26 cellular contexts compared by ENCODE assay signal in the genomic region with DNA sequence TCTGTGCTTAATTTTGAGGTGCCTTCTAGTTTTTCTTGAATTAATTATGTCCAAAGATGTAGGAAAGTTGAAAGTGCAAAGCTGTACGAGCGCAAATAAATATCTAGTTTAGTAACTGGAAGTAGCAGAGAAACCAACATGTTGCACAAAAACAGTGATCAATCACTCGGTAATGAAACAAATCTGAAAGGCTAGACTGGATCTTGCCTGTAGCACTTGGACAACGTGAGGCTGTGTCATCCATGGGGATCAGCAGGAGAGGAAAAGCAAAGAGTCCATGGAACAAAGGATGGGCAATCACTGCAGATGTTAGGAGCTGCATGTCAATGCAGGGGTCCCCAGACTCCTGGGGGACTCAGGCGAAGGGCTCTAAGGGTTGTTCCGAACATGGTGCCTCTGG.
A peak's percentile ranks its signal among the peaks of the same experiment; 100 is the strongest.
DNase-seq lines count a peak whose midpoint lies in the region; ATAC-seq and TF ChIP-seq lines count a peak whose summit lies in the region.
"Had no signal": no experiment of that assay in that cellular context is flagged by ENCODE, and none has a peak within 500 bp of the region (broad histone marks: within the 10 kb centered on the region; RNA-seq: fewer than 3 reads in every experiment).

No MANE protein-coding gene starts in this region.

- no peak overlapping the region for H3K9ac ChIP-seq in subcutaneous abdominal adipose tissue (ENCODE audit: low read length in 5 of 5)
- H3K9ac ChIP-seq: KMS-11 had no signal

- H3K4me1 Mint-ChIP-seq in activated CD8-positive, alpha-beta T cell treated with anti-CD3 and anti-CD28 coated beads, Interleukin-2, amount 10 ng/mL, durations not matched to agents 7 days and 5 days (ENCODE audit: low read depth) = no peaks in the 10 kb centered on the region
- no peaks in the 10 kb centered on the region for H3K4me1 Mint-ChIP-seq in activated CD8-positive, alpha-beta T cell treated with anti-CD3 and anti-CD28 coated beads for 36 hours (ENCODE audit: low read depth)
- no peaks in the 10 kb centered on the region for H3K4me1 Mint-ChIP-seq in endothelial cell (ENCODE audit: unreplicated experiment)
- H3K4me1 Mint-ChIP-seq: activated T-helper 17 cell treated with anti-CD3 and anti-CD28 coated beads, Interleukin-2, amount 50 U/mL, for 72 hours had no signal

- peaks cover 0 to 3% of the 10 kb centered on the region in 2 donors for H3K4me1 ChIP-seq in breast epithelium
- peaks cover 16% of the 10 kb centered on the region for H3K4me1 ChIP-seq in lower lobe of right lung
- H3K4me1 ChIP-seq in subcutaneous abdominal adipose tissue (ENCODE audit: control insufficient read depth in 5 of 5, insufficient read depth in 5 of 5, low read length in 5 of 5) = peaks cover 3 to 57% (median 33%) of the 10 kb centered on the region in 5 donors
- H3K4me1 ChIP-seq: pancreas had no signal

- no peaks in the 10 kb centered on the region for H3K36me3 ChIP-seq in breast epithelium
- no peaks in the 10 kb centered on the region for H3K36me3 ChIP-seq in lower lobe of right lung
- no peaks in the 10 kb centered on the region for H3K36me3 ChIP-seq in subcutaneous abdominal adipose tissue (ENCODE audit: control insufficient read depth in 5 of 5, insufficient read depth in 5 of 5, low read length in 5 of 5)
- H3K36me3 ChIP-seq: pancreas, upper lobe of left lung had no signal

- no peaks in the 10 kb centered on the region for H3K36me3 Mint-ChIP-seq in activated CD8-positive, alpha-beta T cell treated with anti-CD3 and anti-CD28 coated beads, Interleukin-2, amount 10 ng/mL, durations not matched to agents 7 days and 5 days (ENCODE audit: low read depth)
- no peaks in the 10 kb centered on the region for H3K36me3 Mint-ChIP-seq in activated CD8-positive, alpha-beta T cell treated with anti-CD3 and anti-CD28 coated beads for 36 hours (ENCODE audit: low read depth)
- no peaks in the 10 kb centered on the region for H3K36me3 Mint-ChIP-seq in endothelial cell (ENCODE audit: low read depth, unreplicated experiment)
- H3K36me3 Mint-ChIP-seq: activated naive CD8-positive, alpha-beta T cell; natural killer cell had no signal

- H3K9me3 Mint-ChIP-seq in activated CD8-positive, alpha-beta T cell treated with anti-CD3 and anti-CD28 coated beads, Interleukin-2, amount 10 ng/mL, durations not matched to agents 7 days and 5 days (ENCODE audit: insufficient read depth) = peaks cover 17% of the 10 kb centered on the region
- H3K9me3 Mint-ChIP-seq in activated CD8-positive, alpha-beta T cell treated with anti-CD3 and anti-CD28 coated beads for 36 hours = peaks cover 3% of the 10 kb centered on the region
- no peaks in the 10 kb centered on the region for H3K9me3 Mint-ChIP-seq in endothelial cell (ENCODE audit: unreplicated experiment)
- H3K9me3 Mint-ChIP-seq: activated B cell treated with CpG ODN at 0.5 μM for 24 hours; natural killer cell; stimulated activated naive CD8-positive, alpha-beta T cell treated with anti-CD3 and anti-CD28 coated beads, Interleukin-15, Interleukin-2, amounts not matched to agents 100 ng/mL and 50 ng/mL, for 24 hours had no signal

- peak overlapping the region; percentile 20 for H3K27ac Mint-ChIP-seq in activated CD8-positive, alpha-beta T cell treated with anti-CD3 and anti-CD28 coated beads, Interleukin-2, amount 10 ng/mL, durations not matched to agents 7 days and 5 days
- no peak overlapping the region for H3K27ac Mint-ChIP-seq in activated CD8-positive, alpha-beta T cell treated with anti-CD3 and anti-CD28 coated beads for 36 hours
- H3K27ac Mint-ChIP-seq in endothelial cell (ENCODE audit: unreplicated experiment) = no peak overlapping the region
- H3K27ac Mint-ChIP-seq: activated B cell treated with CpG ODN at 0.5 μM for 24 hours; activated naive CD8-positive, alpha-beta T cell; activated T-helper 17 cell treated with anti-CD3 and anti-CD28 coated beads, Interleukin-2, amount 50 U/mL, for 72 hours; natural killer cell; stimulated activated naive CD8-positive, alpha-beta T cell treated with anti-CD3 and anti-CD28 coated beads, Interleukin-15, Interleukin-2, amounts not matched to agents 100 ng/mL and 50 ng/mL, for 24 hours had no signal

- H3K4me3 Mint-ChIP-seq in activated CD8-positive, alpha-beta T cell treated with anti-CD3 and anti-CD28 coated beads, Interleukin-2, amount 10 ng/mL, durations not matched to agents 7 days and 5 days = no peak overlapping the region
- no peak overlapping the region for H3K4me3 Mint-ChIP-seq in activated CD8-positive, alpha-beta T cell treated with anti-CD3 and anti-CD28 coated beads for 36 hours
- H3K4me3 Mint-ChIP-seq in endothelial cell (ENCODE audit: unreplicated experiment) = no peak overlapping the region
- H3K4me3 Mint-ChIP-seq: activated B cell treated with CpG ODN at 0.5 μM for 24 hours; activated naive CD8-positive, alpha-beta T cell; activated T-helper 17 cell treated with anti-CD3 and anti-CD28 coated beads, Interleukin-2, amount 50 U/mL, for 72 hours; natural killer cell; stimulated activated naive CD8-positive, alpha-beta T cell treated with anti-CD3 and anti-CD28 coated beads, Interleukin-15, Interleukin-2, amounts not matched to agents 100 ng/mL and 50 ng/mL, for 24 hours had no signal

- H3K9me3 ChIP-seq in breast epithelium = no peaks in the 10 kb centered on the region
- H3K9me3 ChIP-seq in lower lobe of right lung = no peaks in the 10 kb centered on the region
- H3K9me3 ChIP-seq in subcutaneous abdominal adipose tissue (ENCODE audit: control insufficient read depth in 5 of 5, low read length in 5 of 5) = no peaks in the 10 kb centered on the region
- H3K9me3 ChIP-seq: pancreas had no signal

- H3K4me3 ChIP-seq in breast epithelium (peak overlapping the region in 1 of 3 donors; percentile 19), lower lobe of right lung (no peak overlapping the region), subcutaneous abdominal adipose tissue (ENCODE audit: low read depth in 1 of 5, low read length in 5 of 5) (no peak overlapping the region)
- H3K4me3 ChIP-seq: pancreas, upper lobe of left lung had no signal

- CTCF ChIA-PET in activated CD8-positive, alpha-beta T cell treated with anti-CD3 and anti-CD28 coated beads, Interleukin-2, amount 10 ng/mL, durations not matched to agents 7 days and 5 days (lab: Charles Lee) = no interaction called here
- CTCF ChIA-PET in activated CD8-positive, alpha-beta T cell treated with anti-CD3 and anti-CD28 coated beads for 36 hours (lab: Charles Lee) = no interaction called here

- TF ChIP-seq CTCF in activated CD8-positive, alpha-beta T cell treated with anti-CD3 and anti-CD28 coated beads for 36 hours (IDR thresholded peaks at IDR 0.05) = no peak
- TF ChIP-seq CTCF in breast epithelium (IDR thresholded peaks at IDR 0.05) (no peak), lower lobe of right lung (IDR thresholded peaks at IDR 0.05) (no peak), endothelial cell (IDR thresholded peaks at IDR 0.05; ENCODE audit: unreplicated experiment) (no peak)

- H3K27ac ChIP-seq in breast epithelium (peak overlapping the region; percentile 68 to 85), lower lobe of right lung (peak overlapping the region; percentile 9), subcutaneous abdominal adipose tissue (ENCODE audit: low read depth, low read length) (peak overlapping the region; percentile 70)
- H3K27ac ChIP-seq: 22Rv1, KMS-11, pancreas, upper lobe of left lung had no signal

- intact Hi-C loops in activated CD8-positive, alpha-beta T cell treated with anti-CD3 and anti-CD28 coated beads for 36 hours (cut with micrococcal nuclease) = no loop called here
- intact Hi-C loops in breast epithelium (cut with DNase I; ENCODE audit: low total_unique reads) = no loop called here
- intact Hi-C loops in lower lobe of right lung (cut with DNase I) = no loop called here

- ATAC-seq in activated CD8-positive, alpha-beta T cell treated with anti-CD3 and anti-CD28 coated beads, Interleukin-2, amount 10 ng/mL, durations not matched to agents 7 days and 5 days = no peak
- ATAC-seq in activated CD8-positive, alpha-beta T cell treated with anti-CD3 and anti-CD28 coated beads for 36 hours = no peak
- ATAC-seq in lower lobe of right lung = no peak
- ATAC-seq in GM19467 (IDR thresholded peaks at IDR 0.05; ENCODE audit: unreplicated experiment) = no peak
- ATAC-seq: activated T-helper 17 cell treated with anti-CD3 and anti-CD28 coated beads, Interleukin-2, amount 50 U/mL, for 72 hours; natural killer cell; Panc1 had no signal

- no peak for TF ChIP-seq POLR2A in breast epithelium (IDR thresholded peaks at IDR 0.05)

- POLR2A ChIA-PET in activated CD8-positive, alpha-beta T cell treated with anti-CD3 and anti-CD28 coated beads, Interleukin-2, amount 10 ng/mL, durations not matched to agents 7 days and 5 days (lab: Charles Lee) = no interaction called here
- POLR2A ChIA-PET in activated CD8-positive, alpha-beta T cell treated with anti-CD3 and anti-CD28 coated beads for 36 hours (lab: Charles Lee) = no interaction called here

- H3K27me3 Mint-ChIP-seq in activated CD8-positive, alpha-beta T cell treated with anti-CD3 and anti-CD28 coated beads, Interleukin-2, amount 10 ng/mL, durations not matched to agents 7 days and 5 days (ENCODE audit: low read depth) = no peaks in the 10 kb centered on the region
- no peaks in the 10 kb centered on the region for H3K27me3 Mint-ChIP-seq in activated CD8-positive, alpha-beta T cell treated with anti-CD3 and anti-CD28 coated beads for 36 hours
- peaks cover 2% of the 10 kb centered on the region for H3K27me3 Mint-ChIP-seq in endothelial cell (ENCODE audit: unreplicated experiment)
- H3K27me3 Mint-ChIP-seq: activated B cell treated with CpG ODN at 0.5 μM for 24 hours; activated naive CD8-positive, alpha-beta T cell; activated T-helper 17 cell treated with anti-CD3 and anti-CD28 coated beads, Interleukin-2, amount 50 U/mL, for 72 hours; stimulated activated naive CD8-positive, alpha-beta T cell treated with anti-CD3 and anti-CD28 coated beads, Interleukin-15, Interleukin-2, amounts not matched to agents 100 ng/mL and 50 ng/mL, for 24 hours had no signal

- no peak for DNase-seq in activated CD8-positive, alpha-beta T cell treated with anti-CD3 and anti-CD28 coated beads, Interleukin-2, amount 10 ng/mL, durations not matched to agents 7 days and 5 days
- DNase-seq in activated CD8-positive, alpha-beta T cell treated with anti-CD3 and anti-CD28 coated beads for 36 hours = no peak
- DNase-seq in breast epithelium (ENCODE audit: low spot score in 2 of 2) (no peak), lower lobe of right lung (no peak), endothelial cell (ENCODE audit: low spot score) (no peak), GDM1 (lab: John Stamatoyannopoulos, UW) (no peak)
- DNase-seq: activated B cell treated with CpG ODN at 0.5 μM for 24 hours; activated CD8-positive, alpha-beta memory T cell treated with anti-CD3 and anti-CD28 coated beads, Interleukin-2, amount 50 U/mL, for 4 hours; DMS53; erythroblast; GF-D8; natural killer cell; NCI-H510A treated with DMSO at 0.1 percent for 48 hours; pancreas; SIG-M5; SW 1271; T1000; upper lobe of left lung had no signal

- H3K27me3 ChIP-seq in breast epithelium = no peaks in the 10 kb centered on the region
- H3K27me3 ChIP-seq in lower lobe of right lung (ENCODE audit: low read depth) = no peaks in the 10 kb centered on the region
- H3K27me3 ChIP-seq in subcutaneous abdominal adipose tissue (ENCODE audit: control insufficient read depth in 5 of 5, insufficient read depth in 4 of 5, low read length in 5 of 5) = no peaks in the 10 kb centered on the region
- H3K27me3 ChIP-seq: upper lobe of left lung had no signal

Comparison
In these comparisons a context has a peak if more than half of its experiments do, and no peak if none do; other contexts are left out.
1. H3K27ac ChIP-seq: peak in every context shown above with its lines; median percentile 76 in breast epithelium; 70 in subcutaneous abdominal adipose tissue; 9 in lower lobe of right lung.